24 cellular contexts compared by ENCODE assay signal in genomic region chr4:114734581-114734980, GRCh38.
DNase-seq lines count a peak whose midpoint lies in the region; FAIRE-seq and TF ChIP-seq lines count a peak whose summit lies in the region.
"Had no signal": no experiment of that assay in that cellular context is flagged by ENCODE, and none has a peak within 500 bp of the region (broad histone marks: within the 10 kb centered on the region; RNA-seq: fewer than 3 reads in every experiment).

No MANE protein-coding gene starts in this region.

- TF ChIP-seq CTCF in AG10803 (conservative IDR thresholded peaks at IDR 0.05; ENCODE audit: low read length): no peak
- no peak for TF ChIP-seq CTCF in H1 (IDR thresholded peaks at IDR 0.05; ENCODE audit: control extremely low read depth in 1 of 3, insufficient read depth in 1 of 3, low read depth in 1 of 3, low read length in 3 of 3)

- peaks cover 0 to 3% (median 1%) of the 10 kb centered on the region in 4 experiments; a peak in 3 of 7 replicates for H3K4me1 ChIP-seq in H1 (replicated peaks in 1 of 4; ENCODE audit: control insufficient read depth in 3 of 4, insufficient read depth in 4 of 4, low read length in 3 of 4)
- no peaks in the 10 kb centered on the region for H3K4me1 ChIP-seq in mesendoderm (ENCODE audit: control insufficient read depth, low read depth, low read length)
- H3K4me1 ChIP-seq: tibial artery had no signal

- no peaks in the 10 kb centered on the region for H4K20me1 ChIP-seq in H1 (replicated peaks in 1 of 2; ENCODE audit: control insufficient read depth in 1 of 2, insufficient read depth in 2 of 2, low read length in 2 of 2)

- H3K36me3 ChIP-seq in H1 (ENCODE audit: control insufficient read depth in 2 of 4, insufficient read depth in 4 of 4, low read length in 3 of 4) (no peaks in the 10 kb centered on the region), mesendoderm (ENCODE audit: control insufficient read depth, insufficient read depth, low read length) (no peaks in the 10 kb centered on the region)
- H3K36me3 ChIP-seq: HAP-1, neutrophil, tibial artery had no signal

- H2BK120ac ChIP-seq in H1 (replicated peaks; ENCODE audit: low read depth, low read length) (no peak overlapping the region), mesendoderm (ENCODE audit: low read depth, low read length) (no peak overlapping the region)

- H3K18ac ChIP-seq in H1 (ENCODE audit: extremely low read depth, low read length) (no peak overlapping the region), mesendoderm (ENCODE audit: low read length) (no peak overlapping the region)

- no peak for TF ChIP-seq POLR2A in H1 (IDR thresholded peaks at IDR 0.05; ENCODE audit: control extremely low read depth in 1 of 2, low read depth in 2 of 2, low read length in 2 of 2)

- H2BK12ac ChIP-seq in H1 (ENCODE audit: low read depth, low read length): no peak overlapping the region

- no peaks in the 10 kb centered on the region; the same call in 1 of the 2 replicates for H3K23me2 ChIP-seq in H1 (ENCODE audit: low read depth, low read length)

- no peak overlapping the region for H2BK15ac ChIP-seq in H1 (ENCODE audit: low read length)
- H2BK15ac ChIP-seq in mesendoderm (replicated peaks; ENCODE audit: low read depth): peak overlapping the region; percentile 41

- H3K79me1 ChIP-seq in H1 (ENCODE audit: low read depth, low read length) (no peaks in the 10 kb centered on the region), mesendoderm (ENCODE audit: low read length) (no peaks in the 10 kb centered on the region)

- H2AK5ac ChIP-seq in H1 (ENCODE audit: low read depth, low read length) (no peak overlapping the region), mesendoderm (ENCODE audit: low read length) (no peak overlapping the region)

- H3K56ac ChIP-seq in H1 (replicated peaks; ENCODE audit: insufficient read length, low read depth, low read length) (no peak overlapping the region), mesendoderm (ENCODE audit: low read length) (no peak overlapping the region)

- H2BK20ac ChIP-seq in H1 (ENCODE audit: low read length): no peak overlapping the region

- H4K5ac ChIP-seq in H1 (ENCODE audit: insufficient read length, low read depth, low read length): no peak overlapping the region
- H4K5ac ChIP-seq in mesendoderm (ENCODE audit: low read length): no peak overlapping the region

- H3K4ac ChIP-seq in H1 (replicated peaks; ENCODE audit: insufficient read length, low read depth, low read length) (no peak overlapping the region), mesendoderm (ENCODE audit: low read depth, low read length) (no peak overlapping the region)

- H3K9ac ChIP-seq in H1 (replicated peaks in 1 of 4; ENCODE audit: extremely low read depth in 1 of 4, low read depth in 3 of 4, low read length in 3 of 4) (no peak overlapping the region; a peak in 1 of 7 replicates), mesendoderm (ENCODE audit: low read length) (no peak overlapping the region)

- POLR2A ChIA-PET in H1 (lab: Charles Lee; ENCODE audit: partially characterized antibody): no interaction called here

- peak overlapping the region in 1 of 2 experiments; percentile 34; a peak in 1 of 4 replicates for H3K4me2 ChIP-seq in H1 (ENCODE audit: insufficient read depth in 1 of 2, low read depth in 2 of 2, low read length in 2 of 2)
- no peak overlapping the region for H3K4me2 ChIP-seq in mesendoderm (ENCODE audit: low read length)

- H3K27me3 ChIP-seq in H1 (replicated peaks in 1 of 4; ENCODE audit: control insufficient read depth in 3 of 4, extremely low read depth in 1 of 4, insufficient read depth in 3 of 4, low read length in 3 of 4): no peaks in the 10 kb centered on the region
- H3K27me3 ChIP-seq in mesendoderm (ENCODE audit: insufficient read depth, low read length, poor library complexity): no peaks in the 10 kb centered on the region
- H3K27me3 ChIP-seq: neutrophil, tibial artery had no signal

- intact Hi-C loops in posterior cingulate gyrus (cut with DNase I): no loop called here

- DNase-seq in AG10803 (ENCODE audit: low read depth) (peak; percentile 8), NCI-H446 treated with DMSO at 0.1 percent for 48 hours (lab: John Stamatoyannopoulos, UW) (peak; percentile 8), H1 (ENCODE audit: low read depth in 1 of 2, low spot score in 2 of 2) (peak in 1 of 2 experiments; percentile 46), mesendoderm (peak; percentile 93), SHP77 (lab: John Stamatoyannopoulos, UW) (no peak), posterior cingulate gyrus (no peak), NCI-H146 treated with DMSO at 0.1 percent for 48 hours (lab: John Stamatoyannopoulos, UW; ENCODE audit: unreplicated experiment) (no peak), NCI-H128 (lab: John Stamatoyannopoulos, UW; ENCODE audit: unreplicated experiment) (no peak)
- DNase-seq: activated CD4-positive, alpha-beta memory T cell treated with anti-CD3 and anti-CD28 coated beads, Interleukin-2, amount 10 ng/mL, durations not matched to agents 7 days and 5 days; activated gamma-delta T cell treated with Interleukin-2 at 50 U/mL for 16 hours; AML-193; CD8-positive, alpha-beta memory T cell; DMS79 treated with DMSO at 0.1 percent for 48 hours; NCI-H1417; NCI-H2107; NCI-H526 treated with DMSO at 0.1 percent for 48 hours; stimulated activated CD4-positive, alpha-beta T cell treated with anti-CD3 and anti-CD28 coated beads, Interleukin-4, amount 100 ng/mL, for 4 hours; stimulated activated naive CD8-positive, alpha-beta T cell treated with anti-CD3 and anti-CD28 coated beads, Interleukin-15, Interleukin-2, amounts not matched to agents 100 U/mL and 50 U/mL, for 24 hours; tibial artery had no signal

- no peak overlapping the region for H3K14ac ChIP-seq in H1 (ENCODE audit: insufficient read length)

- peak; percentile 28 for FAIRE-seq in H1 (lab: Jason Lieb, UNC)
- FAIRE-seq: GM12892, GM19239 had no signal

- H3K4me3 ChIP-seq in AG10803 (ENCODE audit: low read length) (no peak overlapping the region), H1 (ENCODE audit: extremely low read depth in 1 of 4, insufficient read depth in 2 of 4, low read depth in 3 of 4, low read length in 4 of 4) (no peak overlapping the region), mesendoderm (ENCODE audit: low read length) (no peak overlapping the region)
- H3K4me3 ChIP-seq: HAP-1, tibial artery had no signal

- H2BK5ac ChIP-seq in H1 (ENCODE audit: low read depth, low read length) (peak overlapping the region; percentile 30; the same call in 1 of the 2 replicates), mesendoderm (ENCODE audit: low read length) (no peak overlapping the region)

- no peaks in the 10 kb centered on the region for H3K79me2 ChIP-seq in H1 (ENCODE audit: control insufficient read depth in 1 of 2, insufficient read depth in 2 of 2, low read length in 2 of 2)
- H3K79me2 ChIP-seq in mesendoderm (ENCODE audit: control insufficient read depth, insufficient read depth, low read length): no peaks in the 10 kb centered on the region

- no peak for TF ChIP-seq RAD21 in H1 (IDR thresholded peaks at IDR 0.05 in 1 of 2, conservative IDR thresholded peaks at IDR 0.05 in 1 of 2; ENCODE audit: low read depth in 2 of 2, low read length in 2 of 2)

- H3K23ac ChIP-seq in H1 (ENCODE audit: insufficient read length): no peak overlapping the region
- H3K23ac ChIP-seq in mesendoderm (ENCODE audit: low read length): no peak overlapping the region

- H2AFZ ChIP-seq in H1 (ENCODE audit: low read length): 0 out of 2 replicates have a peak overlapping the region, but pooled peaks have one; percentile 48

- 37% methylated on average over 1 of the region's 1 CpG; no CpG with 5 or more reads in 1 of the 2 experiments for WGBS in H1 (ENCODE audit: extremely low coverage in 1 of 2, insufficient coverage in 1 of 2, insufficient read length in 1 of 2, insufficient replicate concordance in 2 of 2, low coverage in 1 of 2, low lambda C conversion rate in 2 of 2, missing lambda C conversion rate in 1 of 2), 2 experiments
- WGBS in mesendoderm (ENCODE audit: extremely low coverage, insufficient coverage, low lambda C conversion rate): no CpG with 5 or more reads among the region's 1 CpG

- H3K27ac ChIP-seq in H1 (ENCODE audit: low read depth, low read length) (no peak overlapping the region), mesendoderm (ENCODE audit: low read depth, low read length) (no peak overlapping the region)
- H3K27ac ChIP-seq: 22Rv1, neutrophil, tibial artery had no signal

- no peak for TF ChIP-seq EP300 in H1 (IDR thresholded peaks at IDR 0.05; ENCODE audit: borderline replicate concordance in 1 of 2, low read depth in 2 of 2, low read length in 2 of 2)

- no peaks in the 10 kb centered on the region for H3K9me3 ChIP-seq in H1 (ENCODE audit: insufficient read depth in 2 of 2, low read depth in 1 of 2, low read length in 1 of 2)
- H3K9me3 ChIP-seq: HAP-1, neutrophil, tibial artery had no signal

- CTCF ChIA-PET in H1 (lab: Charles Lee; ENCODE audit: partially characterized antibody): no interaction called here

- no peak overlapping the region for H4K91ac ChIP-seq in H1 (replicated peaks; ENCODE audit: insufficient read length, low read length)

- H4K8ac ChIP-seq in H1 (ENCODE audit: extremely low read depth, insufficient read depth, low read length): no peak overlapping the region
- no peak overlapping the region for H4K8ac ChIP-seq in mesendoderm (ENCODE audit: low read depth, low read length)

TF ChIP-seq in H1, 55 proteins besides CTCF, POLR2A, EP300 and RAD21:
- TF ChIP-seq GABPA (IDR thresholded peaks at IDR 0.05; ENCODE audit: borderline replicate concordance, insufficient read depth, low read length): no peak
- peak; percentile 75 for TF ChIP-seq TEAD4 (IDR thresholded peaks at IDR 0.05; ENCODE audit: low read depth, low read length)

Comparison
In these comparisons a context has a peak if more than half of its experiments do, and no peak if none do; other contexts are left out.
1. DNase-seq: peak in AG10803 (single experiment), NCI-H446 treated with DMSO at 0.1 percent for 48 hours (single experiment) and mesendoderm (single experiment); none in SHP77 (0 of 2), posterior cingulate gyrus (0 of 10), NCI-H146 treated with DMSO at 0.1 percent for 48 hours (single experiment) and NCI-H128 (single experiment).